In the genomic region with DNA sequence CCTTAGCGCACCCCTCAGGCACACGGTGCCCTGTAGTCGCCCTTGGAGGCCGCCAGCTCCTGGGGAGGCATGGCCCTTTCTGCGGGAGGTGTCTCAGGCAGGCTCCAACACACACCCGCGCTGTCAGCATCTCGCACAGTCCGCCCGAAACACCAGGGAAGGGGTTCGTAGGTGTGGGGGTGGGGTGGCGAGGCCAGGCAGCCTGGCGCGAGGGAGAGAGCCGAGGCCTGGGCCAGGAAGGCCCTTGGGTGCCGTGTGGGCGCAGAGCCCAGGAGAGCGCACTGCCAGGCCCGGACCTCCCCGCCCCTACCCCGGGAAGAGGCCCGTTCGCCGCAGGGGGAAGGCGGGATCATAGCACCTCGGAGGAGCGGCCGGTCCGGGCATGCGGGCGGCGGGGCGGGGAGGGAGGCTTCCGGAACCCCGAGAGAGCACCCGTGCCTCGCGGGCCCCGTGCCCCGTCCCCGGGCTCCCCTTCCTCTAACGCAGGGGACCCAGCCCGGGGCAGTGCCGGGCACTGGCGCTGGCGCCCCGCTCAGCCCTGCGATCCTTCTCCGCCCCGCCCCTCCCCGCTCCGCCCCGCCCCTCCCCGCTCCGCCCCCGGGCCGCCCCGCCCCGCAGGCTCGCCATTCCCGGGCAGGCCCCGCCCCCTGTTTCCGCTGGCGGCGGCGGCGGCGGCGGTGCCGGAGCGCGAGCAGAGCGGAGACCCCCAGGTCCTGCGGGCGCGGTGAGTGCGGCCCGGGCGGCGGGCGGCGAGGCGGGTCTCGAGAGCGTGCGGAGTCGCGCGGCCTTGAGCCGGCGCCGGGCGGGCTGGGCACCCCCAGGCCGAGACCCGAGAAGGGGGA, we compare ENCODE assay signal across 1 cellular context.
TF ChIP-seq lines count a peak whose summit lies in the region.

A gene with protein sequence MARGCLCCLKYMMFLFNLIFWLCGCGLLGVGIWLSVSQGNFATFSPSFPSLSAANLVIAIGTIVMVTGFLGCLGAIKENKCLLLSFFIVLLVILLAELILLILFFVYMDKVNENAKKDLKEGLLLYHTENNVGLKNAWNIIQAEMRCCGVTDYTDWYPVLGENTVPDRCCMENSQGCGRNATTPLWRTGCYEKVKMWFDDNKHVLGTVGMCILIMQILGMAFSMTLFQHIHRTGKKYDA (plus strand): TSS at position 650 of the 842 bp plus-strand sequence. CDS start 123,815 bp downstream, outside the sequence.

TF ChIP-seq in K562, 482 proteins besides CTCF, POLR2A, EP300 and RAD21 (continued from another document and continues in another):
- TF ChIP-seq, protein P1, sequence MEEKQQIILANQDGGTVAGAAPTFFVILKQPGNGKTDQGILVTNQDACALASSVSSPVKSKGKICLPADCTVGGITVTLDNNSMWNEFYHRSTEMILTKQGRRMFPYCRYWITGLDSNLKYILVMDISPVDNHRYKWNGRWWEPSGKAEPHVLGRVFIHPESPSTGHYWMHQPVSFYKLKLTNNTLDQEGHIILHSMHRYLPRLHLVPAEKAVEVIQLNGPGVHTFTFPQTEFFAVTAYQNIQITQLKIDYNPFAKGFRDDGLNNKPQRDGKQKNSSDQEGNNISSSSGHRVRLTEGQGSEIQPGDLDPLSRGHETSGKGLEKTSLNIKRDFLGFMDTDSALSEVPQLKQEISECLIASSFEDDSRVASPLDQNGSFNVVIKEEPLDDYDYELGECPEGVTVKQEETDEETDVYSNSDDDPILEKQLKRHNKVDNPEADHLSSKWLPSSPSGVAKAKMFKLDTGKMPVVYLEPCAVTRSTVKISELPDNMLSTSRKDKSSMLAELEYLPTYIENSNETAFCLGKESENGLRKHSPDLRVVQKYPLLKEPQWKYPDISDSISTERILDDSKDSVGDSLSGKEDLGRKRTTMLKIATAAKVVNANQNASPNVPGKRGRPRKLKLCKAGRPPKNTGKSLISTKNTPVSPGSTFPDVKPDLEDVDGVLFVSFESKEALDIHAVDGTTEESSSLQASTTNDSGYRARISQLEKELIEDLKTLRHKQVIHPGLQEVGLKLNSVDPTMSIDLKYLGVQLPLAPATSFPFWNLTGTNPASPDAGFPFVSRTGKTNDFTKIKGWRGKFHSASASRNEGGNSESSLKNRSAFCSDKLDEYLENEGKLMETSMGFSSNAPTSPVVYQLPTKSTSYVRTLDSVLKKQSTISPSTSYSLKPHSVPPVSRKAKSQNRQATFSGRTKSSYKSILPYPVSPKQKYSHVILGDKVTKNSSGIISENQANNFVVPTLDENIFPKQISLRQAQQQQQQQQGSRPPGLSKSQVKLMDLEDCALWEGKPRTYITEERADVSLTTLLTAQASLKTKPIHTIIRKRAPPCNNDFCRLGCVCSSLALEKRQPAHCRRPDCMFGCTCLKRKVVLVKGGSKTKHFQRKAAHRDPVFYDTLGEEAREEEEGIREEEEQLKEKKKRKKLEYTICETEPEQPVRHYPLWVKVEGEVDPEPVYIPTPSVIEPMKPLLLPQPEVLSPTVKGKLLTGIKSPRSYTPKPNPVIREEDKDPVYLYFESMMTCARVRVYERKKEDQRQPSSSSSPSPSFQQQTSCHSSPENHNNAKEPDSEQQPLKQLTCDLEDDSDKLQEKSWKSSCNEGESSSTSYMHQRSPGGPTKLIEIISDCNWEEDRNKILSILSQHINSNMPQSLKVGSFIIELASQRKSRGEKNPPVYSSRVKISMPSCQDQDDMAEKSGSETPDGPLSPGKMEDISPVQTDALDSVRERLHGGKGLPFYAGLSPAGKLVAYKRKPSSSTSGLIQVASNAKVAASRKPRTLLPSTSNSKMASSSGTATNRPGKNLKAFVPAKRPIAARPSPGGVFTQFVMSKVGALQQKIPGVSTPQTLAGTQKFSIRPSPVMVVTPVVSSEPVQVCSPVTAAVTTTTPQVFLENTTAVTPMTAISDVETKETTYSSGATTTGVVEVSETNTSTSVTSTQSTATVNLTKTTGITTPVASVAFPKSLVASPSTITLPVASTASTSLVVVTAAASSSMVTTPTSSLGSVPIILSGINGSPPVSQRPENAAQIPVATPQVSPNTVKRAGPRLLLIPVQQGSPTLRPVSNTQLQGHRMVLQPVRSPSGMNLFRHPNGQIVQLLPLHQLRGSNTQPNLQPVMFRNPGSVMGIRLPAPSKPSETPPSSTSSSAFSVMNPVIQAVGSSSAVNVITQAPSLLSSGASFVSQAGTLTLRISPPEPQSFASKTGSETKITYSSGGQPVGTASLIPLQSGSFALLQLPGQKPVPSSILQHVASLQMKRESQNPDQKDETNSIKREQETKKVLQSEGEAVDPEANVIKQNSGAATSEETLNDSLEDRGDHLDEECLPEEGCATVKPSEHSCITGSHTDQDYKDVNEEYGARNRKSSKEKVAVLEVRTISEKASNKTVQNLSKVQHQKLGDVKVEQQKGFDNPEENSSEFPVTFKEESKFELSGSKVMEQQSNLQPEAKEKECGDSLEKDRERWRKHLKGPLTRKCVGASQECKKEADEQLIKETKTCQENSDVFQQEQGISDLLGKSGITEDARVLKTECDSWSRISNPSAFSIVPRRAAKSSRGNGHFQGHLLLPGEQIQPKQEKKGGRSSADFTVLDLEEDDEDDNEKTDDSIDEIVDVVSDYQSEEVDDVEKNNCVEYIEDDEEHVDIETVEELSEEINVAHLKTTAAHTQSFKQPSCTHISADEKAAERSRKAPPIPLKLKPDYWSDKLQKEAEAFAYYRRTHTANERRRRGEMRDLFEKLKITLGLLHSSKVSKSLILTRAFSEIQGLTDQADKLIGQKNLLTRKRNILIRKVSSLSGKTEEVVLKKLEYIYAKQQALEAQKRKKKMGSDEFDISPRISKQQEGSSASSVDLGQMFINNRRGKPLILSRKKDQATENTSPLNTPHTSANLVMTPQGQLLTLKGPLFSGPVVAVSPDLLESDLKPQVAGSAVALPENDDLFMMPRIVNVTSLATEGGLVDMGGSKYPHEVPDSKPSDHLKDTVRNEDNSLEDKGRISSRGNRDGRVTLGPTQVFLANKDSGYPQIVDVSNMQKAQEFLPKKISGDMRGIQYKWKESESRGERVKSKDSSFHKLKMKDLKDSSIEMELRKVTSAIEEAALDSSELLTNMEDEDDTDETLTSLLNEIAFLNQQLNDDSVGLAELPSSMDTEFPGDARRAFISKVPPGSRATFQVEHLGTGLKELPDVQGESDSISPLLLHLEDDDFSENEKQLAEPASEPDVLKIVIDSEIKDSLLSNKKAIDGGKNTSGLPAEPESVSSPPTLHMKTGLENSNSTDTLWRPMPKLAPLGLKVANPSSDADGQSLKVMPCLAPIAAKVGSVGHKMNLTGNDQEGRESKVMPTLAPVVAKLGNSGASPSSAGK (IDR thresholded peaks at IDR 0.05), result peak; percentile 48; the same call in 1 of the 2 replicates
- TF ChIP-seq CEBPZ (IDR thresholded peaks at IDR 0.05; ENCODE audit: borderline replicate concordance, low read depth, low read length) (no peak), LCOR (CRISPR knock-in tag; IDR thresholded peaks at IDR 0.05) (no peak), RFX5 (IDR thresholded peaks at IDR 0.05; ENCODE audit: low read depth, low read length) (no peak), STAG1 (CRISPR knock-in tag; IDR thresholded peaks at IDR 0.05; ENCODE audit: borderline replicate concordance) (no peak), ZBTB7A (IDR thresholded peaks at IDR 0.05; ENCODE audit: borderline replicate concordance, control insufficient read depth, low read depth, low read length) (0 out of 2 replicates have a peak, but pooled peaks have one; percentile 26), PTTG1 (tag; IDR thresholded peaks at IDR 0.05; ENCODE audit: low read depth) (no peak), HCFC1 (IDR thresholded peaks at IDR 0.05; ENCODE audit: low read depth, low read length) (no peak), CBX8 (IDR thresholded peaks at IDR 0.05; ENCODE audit: borderline replicate concordance, extremely low read depth, low read depth, low read length, poor library complexity, severe bottlenecking) (no peak), MAFG (tag; conservative IDR thresholded peaks at IDR 0.05) (no peak), BCL6 (CRISPR knock-in tag; IDR thresholded peaks at IDR 0.05) (no peak), ZNF507 (tag; conservative IDR thresholded peaks at IDR 0.05) (no peak), ZNF121 (CRISPR knock-in tag; conservative IDR thresholded peaks at IDR 0.05) (no peak), PHF8 (IDR thresholded peaks at IDR 0.05; ENCODE audit: borderline replicate concordance, low read length) (peak; percentile 24; the same call in 1 of the 2 replicates), NRF1 (conservative IDR thresholded peaks at IDR 0.05 in 1 of 2, IDR thresholded peaks at IDR 0.05 in 1 of 2) (0 out of 4 replicates have a peak, but pooled peaks of 1 of the 2 experiments have one; percentile 24), FOXM1 (IDR thresholded peaks at IDR 0.05; ENCODE audit: low read depth) (no peak), FOXM1 (CRISPR knock-in tag; IDR thresholded peaks at IDR 0.05; ENCODE audit: low read depth) (no peak), DMBX1 (CRISPR knock-in tag; IDR thresholded peaks at IDR 0.05; ENCODE audit: borderline replicate concordance) (no peak), BRD9 (IDR thresholded peaks at IDR 0.05; ENCODE audit: low read depth, partially characterized antibody) (no peak), XRCC4 (IDR thresholded peaks at IDR 0.05; ENCODE audit: extremely low read depth, insufficient read depth, insufficient read length) (no peak), E2F3 (CRISPR knock-in tag; IDR thresholded peaks at IDR 0.05) (no peak), CREB3 (tag; conservative IDR thresholded peaks at IDR 0.05; ENCODE audit: low read depth) (no peak), ZFPM2 (CRISPR knock-in tag; IDR thresholded peaks at IDR 0.05) (no peak), ARNT (IDR thresholded peaks at IDR 0.05) (no peak), L3MBTL2 (IDR thresholded peaks at IDR 0.05) (peak; percentile 68), ZNF175 (CRISPR knock-in tag; IDR thresholded peaks at IDR 0.05; ENCODE audit: low read depth) (no peak), MCM7 (IDR thresholded peaks at IDR 0.05) (no peak), ZNF146 (CRISPR knock-in tag; IDR thresholded peaks at IDR 0.05; ENCODE audit: unreplicated experiment) (no peak), ZNF41 (CRISPR knock-in tag; conservative IDR thresholded peaks at IDR 0.05) (no peak), ZBTB8A (IDR thresholded peaks at IDR 0.05; ENCODE audit: partially characterized antibody) (no peak), SUPT5H (IDR thresholded peaks at IDR 0.05) (no peak), PHB (CRISPR knock-in tag; IDR thresholded peaks at IDR 0.05) (no peak), FIP1L1 (IDR thresholded peaks at IDR 0.05; ENCODE audit: low read depth, low read length, poor library complexity, severe bottlenecking) (peak; percentile 32), E2F6 (IDR thresholded peaks at IDR 0.05; ENCODE audit: borderline replicate concordance in 1 of 2, extremely low read depth in 1 of 2, insufficient read depth in 1 of 2, insufficient read length in 1 of 2, low read depth in 1 of 2, low read length in 1 of 2, poor library complexity in 1 of 2, severe bottlenecking in 1 of 2) (peak in 1 of 2 experiments; percentile 90), RNF2 (IDR thresholded peaks at IDR 0.05) (no peak)
- TF ChIP-seq, protein P2, sequence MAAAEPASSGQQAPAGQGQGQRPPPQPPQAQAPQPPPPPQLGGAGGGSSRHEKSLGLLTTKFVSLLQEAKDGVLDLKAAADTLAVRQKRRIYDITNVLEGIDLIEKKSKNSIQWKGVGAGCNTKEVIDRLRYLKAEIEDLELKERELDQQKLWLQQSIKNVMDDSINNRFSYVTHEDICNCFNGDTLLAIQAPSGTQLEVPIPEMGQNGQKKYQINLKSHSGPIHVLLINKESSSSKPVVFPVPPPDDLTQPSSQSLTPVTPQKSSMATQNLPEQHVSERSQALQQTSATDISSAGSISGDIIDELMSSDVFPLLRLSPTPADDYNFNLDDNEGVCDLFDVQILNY (CRISPR knock-in tag; IDR thresholded peaks at IDR 0.05), result no peak
- TF ChIP-seq, protein P3, sequence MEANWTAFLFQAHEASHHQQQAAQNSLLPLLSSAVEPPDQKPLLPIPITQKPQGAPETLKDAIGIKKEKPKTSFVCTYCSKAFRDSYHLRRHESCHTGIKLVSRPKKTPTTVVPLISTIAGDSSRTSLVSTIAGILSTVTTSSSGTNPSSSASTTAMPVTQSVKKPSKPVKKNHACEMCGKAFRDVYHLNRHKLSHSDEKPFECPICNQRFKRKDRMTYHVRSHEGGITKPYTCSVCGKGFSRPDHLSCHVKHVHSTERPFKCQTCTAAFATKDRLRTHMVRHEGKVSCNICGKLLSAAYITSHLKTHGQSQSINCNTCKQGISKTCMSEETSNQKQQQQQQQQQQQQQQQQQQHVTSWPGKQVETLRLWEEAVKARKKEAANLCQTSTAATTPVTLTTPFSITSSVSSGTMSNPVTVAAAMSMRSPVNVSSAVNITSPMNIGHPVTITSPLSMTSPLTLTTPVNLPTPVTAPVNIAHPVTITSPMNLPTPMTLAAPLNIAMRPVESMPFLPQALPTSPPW (CRISPR knock-in tag; IDR thresholded peaks at IDR 0.05), result peak; percentile 81
- TF ChIP-seq, protein P4, sequence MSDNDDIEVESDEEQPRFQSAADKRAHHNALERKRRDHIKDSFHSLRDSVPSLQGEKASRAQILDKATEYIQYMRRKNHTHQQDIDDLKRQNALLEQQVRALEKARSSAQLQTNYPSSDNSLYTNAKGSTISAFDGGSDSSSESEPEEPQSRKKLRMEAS (CRISPR knock-in tag; IDR thresholded peaks at IDR 0.05), result peak; percentile 38
